In genomic region chr22:38033522-38034277, GRCh38 we compare ENCODE assay signal across 1 cellular context.
TF ChIP-seq lines count a peak whose summit lies in the region.

No MANE protein-coding gene starts in this region.

TF ChIP-seq in SK-N-SH treated with all-trans-retinoic acid at 6 μM for 48 hours, 23 proteins besides CTCF, POLR2A, EP300 and RAD21 (continued from another document):
- no peak for TF ChIP-seq POU6F1 (CRISPR knock-in tag; IDR thresholded peaks at IDR 0.05; ENCODE audit: borderline replicate concordance, low read depth)
- no peak for TF ChIP-seq OSR1 (CRISPR knock-in tag; IDR thresholded peaks at IDR 0.05)
- TF ChIP-seq SNAI2 (CRISPR knock-in tag; IDR thresholded peaks at IDR 0.05), result no peak
- no peak for TF ChIP-seq ESRRG (CRISPR knock-in tag; IDR thresholded peaks at IDR 0.05)
- TF ChIP-seq PATZ1 (CRISPR knock-in tag; IDR thresholded peaks at IDR 0.05; ENCODE audit: borderline replicate concordance), result no peak
- no peak for TF ChIP-seq BACH2 (CRISPR knock-in tag; IDR thresholded peaks at IDR 0.05; ENCODE audit: borderline replicate concordance)
- TF ChIP-seq ZFP30 (CRISPR knock-in tag; IDR thresholded peaks at IDR 0.05), result no peak
- TF ChIP-seq TCF4 (CRISPR knock-in tag; IDR thresholded peaks at IDR 0.05; ENCODE audit: borderline replicate concordance), result no peak
- TF ChIP-seq RARB (CRISPR knock-in tag; IDR thresholded peaks at IDR 0.05), result no peak
- no peak for TF ChIP-seq TSHZ2 (CRISPR knock-in tag; IDR thresholded peaks at IDR 0.05)
- TF ChIP-seq ARNTL (CRISPR knock-in tag; IDR thresholded peaks at IDR 0.05; ENCODE audit: borderline replicate concordance, low read depth), result no peak
- TF ChIP-seq PPARA (CRISPR knock-in tag; IDR thresholded peaks at IDR 0.05; ENCODE audit: borderline replicate concordance), result no peak
- no peak for TF ChIP-seq ISL1 (CRISPR knock-in tag; IDR thresholded peaks at IDR 0.05)
- no peak for TF ChIP-seq ZNF8 (CRISPR knock-in tag; IDR thresholded peaks at IDR 0.05)
